In genomic region chr16:20918486-20919239, GRCh38 we compare ENCODE assay signal across 11 cellular contexts. TPM values are rescaled to one million over a fixed set of nuclear protein-coding genes. Genes with fewer than 3 reads are reported as not detected.
DNase-seq lines count a peak whose midpoint lies in the region; ATAC-seq, FAIRE-seq and TF ChIP-seq lines count a peak whose summit lies in the region.
"Had no signal": no experiment of that assay in that cellular context is flagged by ENCODE, and none has a peak within 500 bp of the region (broad histone marks: within the 10 kb centered on the region; RNA-seq: fewer than 3 reads in every experiment).

No MANE protein-coding gene starts in this region.

- H3K4me1 ChIP-seq in K562 (replicated peaks in 1 of 2; ENCODE audit: control insufficient read depth in 2 of 2, insufficient read depth in 2 of 2, low read length in 2 of 2) (peaks cover 20 to 36% of the 10 kb centered on the region in 2 experiments), upper lobe of right lung (peaks cover 16% of the 10 kb centered on the region)
- H3K4me1 ChIP-seq: A549, SJCRH30 had no signal

- TF ChIP-seq RAD21 in K562 (CRISPR knock-in tag; conservative IDR thresholded peaks at IDR 0.05 in 1 of 2, IDR thresholded peaks at IDR 0.05 in 1 of 2), result peak; percentile 23 to 43; a peak in 3 of 4 replicates

- POLR2A ChIA-PET in K562 (lab: Yijun Ruan, JAX), result interaction anchor here (0.5 to 1.8 kb wide), 6 partner anchors 7 to 182 kb away, joined by 3 to 6 read pairs (median 4); no protein-coding TSS in a partner anchor

- H3K4me2 ChIP-seq in K562 (ENCODE audit: insufficient read depth, low read length), result no peak overlapping the region; the same call in 1 of the 2 replicates
- H3K4me2 ChIP-seq: A549 had no signal

- peak overlapping the region; percentile 53 for H2AFZ ChIP-seq in K562 (ENCODE audit: low read depth, low read length)

- no peak for TF ChIP-seq CTCF in K562 (IDR thresholded peaks at IDR 0.05 in 2 of 3, conservative IDR thresholded peaks at IDR 0.05 in 1 of 3; ENCODE audit: insufficient read depth in 2 of 3, low read depth in 1 of 3, low read length in 3 of 3)
- TF ChIP-seq CTCF in upper lobe of right lung (IDR thresholded peaks at IDR 0.05), result no peak

- H3K4me3 ChIP-seq in K562, result no peak overlapping the region
- no peak overlapping the region for H3K4me3 ChIP-seq in upper lobe of right lung
- H3K4me3 ChIP-seq: A549, SJCRH30 had no signal

- no peaks in the 10 kb centered on the region for H3K9me1 ChIP-seq in K562 (ENCODE audit: control insufficient read depth, insufficient read depth, low read length)

- BruUV-seq in K562 (replicated peaks; lab: Mats Ljungman, UMichigan), result no TSS peak

- no peaks in the 10 kb centered on the region for H4K20me1 ChIP-seq in K562 (replicated peaks; ENCODE audit: control insufficient read depth, insufficient read depth, low read length)

- H3K27me3 ChIP-seq in K562 (ENCODE audit: control insufficient read depth in 2 of 2, insufficient read depth in 2 of 2, low read length in 2 of 2) (no peaks in the 10 kb centered on the region), upper lobe of right lung (no peaks in the 10 kb centered on the region)
- H3K27me3 ChIP-seq: SJCRH30 had no signal

- no peaks in the 10 kb centered on the region for H3K36me3 ChIP-seq in K562 (ENCODE audit: control insufficient read depth, insufficient read depth, low read length)
- no peaks in the 10 kb centered on the region for H3K36me3 ChIP-seq in upper lobe of right lung
- H3K36me3 ChIP-seq: SJCRH30 had no signal

- peak; percentile 95 for FAIRE-seq in K562 (lab: Jason Lieb, UNC)
- FAIRE-seq in H54 (lab: Jason Lieb, UNC), result no peak
- FAIRE-seq: A549, HTR-8/SVneo had no signal

- 3% methylated on average over 4 of the region's 4 CpGs for WGBS in K562 (ENCODE audit: insufficient coverage, low coverage, missing lambda C conversion rate)

- H3K9ac ChIP-seq in K562 (ENCODE audit: insufficient read depth in 1 of 2, low read depth in 2 of 2, low read length in 2 of 2), result peak overlapping the region; percentile 1 to 28; a peak in 3 of 4 replicates

- H3K4me1 Mint-ChIP-seq in activated CD4-positive, alpha-beta T cell treated with anti-CD3 and anti-CD28 coated beads, Interleukin-2, amount 10 ng/mL, durations not matched to agents 24 days and 14 days, result peaks cover 26% of the 10 kb centered on the region
- peaks cover 19% of the 10 kb centered on the region for H3K4me1 Mint-ChIP-seq in stimulated activated memory B cell treated with anti-CD40 and anti-IgM and Interleukin-4, amounts not matched to agents 10 μg/mL and 1 μg/mL and 100 μg/mL, for 72 hours

- ATAC-seq in K562, result peak; percentile 81
- peak; percentile 89 for ATAC-seq in upper lobe of right lung
- ATAC-seq in HG03025 (IDR thresholded peaks at IDR 0.05; ENCODE audit: low FRiP score, unreplicated experiment), result no peak
- ATAC-seq in stimulated activated memory B cell treated with anti-CD40 and anti-IgM and Interleukin-4, amounts not matched to agents 10 μg/mL and 1 μg/mL and 100 μg/mL, for 72 hours, result no peak
- ATAC-seq: A549 had no signal

- peak; percentile 76 for TF ChIP-seq EP300 in K562 (IDR thresholded peaks at IDR 0.05; ENCODE audit: low read length)

- no peak overlapping the region for H3K4me3 Mint-ChIP-seq in activated CD4-positive, alpha-beta T cell treated with anti-CD3 and anti-CD28 coated beads, Interleukin-2, amount 10 ng/mL, durations not matched to agents 24 days and 14 days
- no peak overlapping the region for H3K4me3 Mint-ChIP-seq in stimulated activated memory B cell treated with anti-CD40 and anti-IgM and Interleukin-4, amounts not matched to agents 10 μg/mL and 1 μg/mL and 100 μg/mL, for 72 hours

- no peaks in the 10 kb centered on the region for H3K27me3 Mint-ChIP-seq in activated CD4-positive, alpha-beta T cell treated with anti-CD3 and anti-CD28 coated beads, Interleukin-2, amount 10 ng/mL, durations not matched to agents 24 days and 14 days
- no peaks in the 10 kb centered on the region for H3K27me3 Mint-ChIP-seq in stimulated activated memory B cell treated with anti-CD40 and anti-IgM and Interleukin-4, amounts not matched to agents 10 μg/mL and 1 μg/mL and 100 μg/mL, for 72 hours

- H3K79me2 ChIP-seq in K562 (ENCODE audit: control insufficient read depth, insufficient read depth, low read length), result no peaks in the 10 kb centered on the region

- peak overlapping the region; percentile 39; the same call in 2 of the 3 replicates for H3K27ac ChIP-seq in K562 (ENCODE audit: extremely low read depth, low read depth, low read length)
- H3K27ac ChIP-seq in upper lobe of right lung, result no peak overlapping the region
- H3K27ac ChIP-seq: A549, SJCRH30 had no signal

- TF ChIP-seq POLR2A in K562 (conservative IDR thresholded peaks at IDR 0.05) (no peak), H54 (IDR thresholded peaks at IDR 0.05; ENCODE audit: low read depth, low read length) (no peak)

- peaks cover 36% of the 10 kb centered on the region for H3K36me3 Mint-ChIP-seq in activated CD4-positive, alpha-beta T cell treated with anti-CD3 and anti-CD28 coated beads, Interleukin-2, amount 10 ng/mL, durations not matched to agents 24 days and 14 days (ENCODE audit: low read depth)
- peaks cover 41% of the 10 kb centered on the region for H3K36me3 Mint-ChIP-seq in stimulated activated memory B cell treated with anti-CD40 and anti-IgM and Interleukin-4, amounts not matched to agents 10 μg/mL and 1 μg/mL and 100 μg/mL, for 72 hours

- CTCF ChIA-PET in K562 (lab: Yijun Ruan, JAX; ENCODE audit: low intra/inter-chr PET ratio), result no interaction called here

- DNase-seq in activated CD4-positive, alpha-beta T cell treated with anti-CD3 and anti-CD28 coated beads, Interleukin-2, amount 10 ng/mL, durations not matched to agents 24 days and 14 days, result no peak
- no peak for DNase-seq in activated CD4-positive, alpha-beta T cell treated with anti-CD3 and anti-CD28 coated beads, Interleukin-2, amount 50 U/mL, for 48 hours
- peak; percentile 52 to 86 (median 64) for DNase-seq in K562 (ENCODE audit: extremely low read depth in 1 of 4, low spot score in 3 of 4)
- DNase-seq in iris pigment epithelial cell (ENCODE audit: low read depth), result peak; percentile 73
- peak; percentile 69 for DNase-seq in upper lobe of right lung
- DNase-seq in H54 (ENCODE audit: insufficient read length, low spot score), result no peak
- DNase-seq: SJCRH30 had no signal

- in situ Hi-C loops in K562 (cut with MboI), result no loop called here

- intact Hi-C loops in activated CD4-positive, alpha-beta T cell treated with anti-CD3 and anti-CD28 coated beads, Interleukin-2, amount 10 ng/mL, durations not matched to agents 24 days and 14 days (cut with micrococcal nuclease), result no loop called here
- intact Hi-C loops in K562 (cut with micrococcal nuclease) (no loop called here), upper lobe of right lung (cut with DNase I) (no loop called here)

- H3K9me3 Mint-ChIP-seq in activated CD4-positive, alpha-beta T cell treated with anti-CD3 and anti-CD28 coated beads, Interleukin-2, amount 10 ng/mL, durations not matched to agents 24 days and 14 days, result no peaks in the 10 kb centered on the region
- no peaks in the 10 kb centered on the region for H3K9me3 Mint-ChIP-seq in stimulated activated memory B cell treated with anti-CD40 and anti-IgM and Interleukin-4, amounts not matched to agents 10 μg/mL and 1 μg/mL and 100 μg/mL, for 72 hours

- H3K9me3 ChIP-seq in K562 (replicated peaks; ENCODE audit: control insufficient read depth, insufficient read depth, low read depth, low read length) (no peaks in the 10 kb centered on the region), upper lobe of right lung (no peaks in the 10 kb centered on the region)
- H3K9me3 ChIP-seq: A549, SJCRH30 had no signal

- peak overlapping the region; percentile 22 for H3K27ac Mint-ChIP-seq in activated CD4-positive, alpha-beta T cell treated with anti-CD3 and anti-CD28 coated beads, Interleukin-2, amount 10 ng/mL, durations not matched to agents 24 days and 14 days
- no peak overlapping the region for H3K27ac Mint-ChIP-seq in stimulated activated memory B cell treated with anti-CD40 and anti-IgM and Interleukin-4, amounts not matched to agents 10 μg/mL and 1 μg/mL and 100 μg/mL, for 72 hours

RNA-seq across cellular contexts. Expression of gene LYRM1, which starts 18.1 kb away (rescaled TPM):
- total RNA-seq in activated CD4-positive, alpha-beta T cell treated with anti-CD3 and anti-CD28 coated beads, Interleukin-2, amount 10 ng/mL, durations not matched to agents 24 days and 14 days, result 20.9 and 26.5 TPM in 2 replicates
- 5.6 and 11.9 TPM in 2 replicates for total RNA-seq in K562 (2011; cell fraction: chromatin; rRNA removed; ENCODE audit: low replicate concordance)
- total RNA-seq in K562 (2011; cell fraction: nucleolus; rRNA removed), result 3.3 and 3.7 TPM in 2 replicates
- total RNA-seq in K562 (2011; cell fraction: nucleoplasm; rRNA removed), result 8.4 and 14.1 TPM in 2 replicates
- total RNA-seq in K562 (2014; rRNA removed) (22.0 and 32.7 TPM in 2 replicates), K562 (2014; rRNA removed; fragmentation: Illumina TruSeq; extraction: Trizol) (26.2 and 28.2 TPM in 2 replicates), K562 (2015; rRNA removed; fragmentation: Illumina TruSeq; extraction: Trizol) (26.0 and 26.5 TPM in 2 replicates), K562 (2021) (17.5 and 18.9 TPM in 2 replicates), upper lobe of right lung (28.9 TPM)
- polyA plus RNA-seq in K562 (2011; rRNA removed) (26.9 and 32.7 TPM in 2 replicates), K562 (2014; fragmentation: Illumina TruSeq; extraction: Trizol) (36.9 and 40.2 TPM in 2 replicates), K562 (2014; fragmentation: Nextera tagmentation; extraction: Ambion mirVana) (10 to 100 TPM; 40.0 to 44.1 TPM), K562 (2014; rRNA removed) (26.3 and 27.3 TPM in 2 replicates)
- 9.0 and 16.7 TPM in 2 replicates for polyA plus RNA-seq in K562 (2011; cell fraction: cytosol; rRNA removed)
- polyA plus RNA-seq in K562 (2011; cell fraction: nucleus; rRNA removed), result 7.8 and 12.3 TPM in 2 replicates
- 24.3 and 54.4 TPM in 2 replicates for polyA plus RNA-seq in K562 (2012)
- polyA minus RNA-seq in K562 (2011; rRNA and poly(A)+ RNA removed), result 18.1 and 18.9 TPM in 2 replicates
- 5.5 and 9.6 TPM in 2 replicates for polyA minus RNA-seq in K562 (2011; cell fraction: cytosol; rRNA and poly(A)+ RNA removed)
- polyA minus RNA-seq in K562 (2011; cell fraction: nucleus; rRNA and poly(A)+ RNA removed), result 2.6 and 5.8 TPM in 2 replicates

RNA-seq across cellular contexts. Expression of gene DCUN1D3, which starts 18.5 kb away (rescaled TPM):
- 10.8 and 12.3 TPM in 2 replicates for total RNA-seq in activated CD4-positive, alpha-beta T cell treated with anti-CD3 and anti-CD28 coated beads, Interleukin-2, amount 10 ng/mL, durations not matched to agents 24 days and 14 days
- total RNA-seq in K562 (2011; cell fraction: chromatin; rRNA removed; ENCODE audit: low replicate concordance), result 8.4 and 10.3 TPM in 2 replicates
- 4.1 and 4.8 TPM in 2 replicates for total RNA-seq in K562 (2011; cell fraction: nucleolus; rRNA removed)
- total RNA-seq in K562 (2011; cell fraction: nucleoplasm; rRNA removed), result 9.6 and 13.8 TPM in 2 replicates
- 2.2 TPM in 2 replicates for total RNA-seq in K562 (2014; rRNA removed)
- total RNA-seq in K562 (2014; rRNA removed; fragmentation: Illumina TruSeq; extraction: Trizol), result 2.2 and 3.2 TPM in 2 replicates
- 2.9 and 3.5 TPM in 2 replicates for total RNA-seq in K562 (2015; rRNA removed; fragmentation: Illumina TruSeq; extraction: Trizol)
- 3.8 and 4.7 TPM in 2 replicates for total RNA-seq in K562 (2021)
- 2.6 and 3.1 TPM in 2 replicates for polyA plus RNA-seq in K562 (2011; rRNA removed)
- 1.3 and 1.8 TPM in 2 replicates for polyA plus RNA-seq in K562 (2011; cell fraction: cytosol; rRNA removed)
- 5.6 and 5.7 TPM in 2 replicates for polyA plus RNA-seq in K562 (2011; cell fraction: nucleus; rRNA removed)
- polyA plus RNA-seq in K562 (2012), result 1.8 and 2.8 TPM in 2 replicates
- 1.4 and 1.6 TPM in 2 replicates for polyA plus RNA-seq in K562 (2014; fragmentation: Illumina TruSeq; extraction: Trizol)
- 1 to 10 TPM; 1.0 to 1.9 TPM for polyA plus RNA-seq in K562 (2014; fragmentation: Nextera tagmentation; extraction: Ambion mirVana)
- 1.8 and 2.4 TPM in 2 replicates for polyA plus RNA-seq in K562 (2014; rRNA removed)
- polyA minus RNA-seq in K562 (2011; rRNA and poly(A)+ RNA removed), result 5.3 and 6.9 TPM in 2 replicates
- 2.7 and 3.2 TPM in 2 replicates for polyA minus RNA-seq in K562 (2011; cell fraction: cytosol; rRNA and poly(A)+ RNA removed)
- polyA minus RNA-seq in K562 (2011; cell fraction: nucleus; rRNA and poly(A)+ RNA removed), result 3.9 and 6.3 TPM in 2 replicates
- total RNA-seq in upper lobe of right lung, result 28.7 TPM

Comparison
In these comparisons a context has a peak if more than half of its experiments do, and no peak if none do; other contexts are left out.
1. DNase-seq: peak in K562 (4 of 4), iris pigment epithelial cell (single experiment) and upper lobe of right lung (single experiment); none in activated CD4-positive, alpha-beta T cell treated with anti-CD3 and anti-CD28 coated beads, Interleukin-2, amount 10 ng/mL, durations not matched to agents 24 days and 14 days (single experiment), activated CD4-positive, alpha-beta T cell treated with anti-CD3 and anti-CD28 coated beads, Interleukin-2, amount 50 U/mL, for 48 hours (0 of 2) and H54 (single experiment).
2. ATAC-seq: peak in K562 (single experiment) and upper lobe of right lung (single experiment); none in HG03025 (single experiment) and stimulated activated memory B cell treated with anti-CD40 and anti-IgM and Interleukin-4, amounts not matched to agents 10 μg/mL and 1 μg/mL and 100 μg/mL, for 72 hours (single experiment).